18 cellular contexts compared by ENCODE assay signal in genomic region chr12:72369560-72369959, GRCh38.
"Had no signal": no experiment of that assay in that cellular context is flagged by ENCODE, and none has a peak within 500 bp of the region (broad histone marks: within the 10 kb centered on the region; RNA-seq: fewer than 3 reads in every experiment).

No MANE protein-coding gene starts in this region.

- DNase-seq: effector memory CD8-positive, alpha-beta T cell; foreskin fibroblast; kidney; left colon; mucosa of descending colon; naive thymus-derived CD8-positive, alpha-beta T cell; sigmoid colon; stimulated activated CD4-positive, alpha-beta T cell treated with anti-CD3 and anti-CD28 coated beads, Interleukin-12 subunit alpha, Interleukin-12 subunit beta, amount 100 ng/mL, for 4 hours; stimulated activated CD8-positive, alpha-beta memory T cell treated with anti-CD3 and anti-CD28 coated beads, Interleukin-4, amount 100 ng/mL, for 48 hours; stimulated activated naive CD8-positive, alpha-beta T cell treated with anti-CD3 and anti-CD28 coated beads, Interleukin-15, Interleukin-2, amounts not matched to agents 100 U/mL and 50 U/mL, for 24 hours; upper lobe of right lung had no signal

- ATAC-seq: effector memory CD8-positive, alpha-beta T cell; left colon; mucosa of descending colon; naive thymus-derived CD8-positive, alpha-beta T cell; stimulated activated effector memory CD8-positive, alpha-beta T cell treated with anti-CD3 and anti-CD28 coated beads, Interleukin-12 subunit alpha, Interleukin-12 subunit beta, amount 100 ng/mL, for 72 hours; stimulated activated naive CD8-positive, alpha-beta T cell treated with anti-CD3 and anti-CD28 coated beads, Interleukin-15, Interleukin-2, amounts not matched to agents 100 U/mL and 50 U/mL, for 24 hours; upper lobe of right lung had no signal

- H3K36me3 ChIP-seq: esophagus muscularis mucosa, right atrium auricular region, sigmoid colon, tibial nerve, upper lobe of right lung, vagina had no signal

- H3K4me1 ChIP-seq: right atrium auricular region, sigmoid colon, tibial nerve, upper lobe of right lung had no signal

- H3K9me3 ChIP-seq: esophagus muscularis mucosa, mucosa of descending colon, right atrium auricular region, sigmoid colon, tibial nerve, upper lobe of right lung, vagina had no signal

- H3K27ac ChIP-seq: epithelial cell of prostate, esophagus muscularis mucosa, right atrium auricular region, sigmoid colon, skin epidermis, tibial nerve, upper lobe of right lung, vagina had no signal

- H3K27me3 ChIP-seq: esophagus muscularis mucosa, right atrium auricular region, sigmoid colon, tibial nerve, upper lobe of right lung, vagina had no signal

- H3K4me3 ChIP-seq: esophagus muscularis mucosa, mucosa of descending colon, right atrium auricular region, sigmoid colon, skin epidermis, tibial nerve, upper lobe of right lung, vagina had no signal
